16 cellular contexts compared by ENCODE assay signal in genomic region chr11:57562596-57562995, GRCh38. TPM values are rescaled to one million over a fixed set of nuclear protein-coding genes. Genes with fewer than 3 reads are reported as not detected.
A peak's percentile ranks its signal among the peaks of the same experiment; 100 is the strongest.
DNase-seq lines count a peak whose midpoint lies in the region; FAIRE-seq and TF ChIP-seq lines count a peak whose summit lies in the region.
"Had no signal": no experiment of that assay in that cellular context is flagged by ENCODE, and none has a peak within 500 bp of the region (broad histone marks: within the 10 kb centered on the region; RNA-seq: fewer than 3 reads in every experiment).

No MANE protein-coding gene starts in this region.

- peaks cover 2% of the 10 kb centered on the region for H3K9me3 Mint-ChIP-seq in glutamatergic neuron (ENCODE audit: unreplicated experiment)

- TF ChIP-seq EP300 in esophagus muscularis mucosa (IDR thresholded peaks at IDR 0.05): no peak

- H3K27me3 ChIP-seq in WERI-Rb-1 (ENCODE audit: insufficient read depth, low read depth, severe bottlenecking): peaks cover 5% of the 10 kb centered on the region
- no peaks in the 10 kb centered on the region for H3K27me3 ChIP-seq in esophagus muscularis mucosa
- H3K27me3 ChIP-seq: dorsolateral prefrontal cortex, transverse colon had no signal

- TF ChIP-seq CTCF in D721Med (IDR thresholded peaks at IDR 0.05; ENCODE audit: insufficient read depth, missing control alignments) (peak; percentile 59), WERI-Rb-1 (IDR thresholded peaks at IDR 0.05; ENCODE audit: low read depth, low read length) (peak; percentile 49; the same call in 1 of the 2 replicates), glutamatergic neuron (IDR thresholded peaks at IDR 0.05; ENCODE audit: partially characterized antibody, unreplicated experiment) (no peak), esophagus muscularis mucosa (IDR thresholded peaks at IDR 0.05) (no peak)

- peaks cover 20% of the 10 kb centered on the region for H3K4me1 Mint-ChIP-seq in glutamatergic neuron (ENCODE audit: low read depth, unreplicated experiment)

- peak overlapping the region; percentile 4 for H3K27ac Mint-ChIP-seq in glutamatergic neuron (ENCODE audit: unreplicated experiment)

- peaks cover 12 to 29% (median 24%) of the 10 kb centered on the region in 4 donors for H3K4me1 ChIP-seq in esophagus muscularis mucosa

- H3K9me3 ChIP-seq in WERI-Rb-1 (ENCODE audit: severe bottlenecking) (no peaks in the 10 kb centered on the region), esophagus muscularis mucosa (no peaks in the 10 kb centered on the region)
- H3K9me3 ChIP-seq: transverse colon had no signal

- TF ChIP-seq POLR2A in esophagus muscularis mucosa (IDR thresholded peaks at IDR 0.05; ENCODE audit: low read depth): no peak

- DNase-seq in NCI-H1092 treated with DMSO at 0.1 percent for 48 hours (lab: John Stamatoyannopoulos, UW) (peak; percentile 3), NCI-H1092 (lab: John Stamatoyannopoulos, UW) (no peak), D721Med (ENCODE audit: insufficient read length, low spot score) (no peak), WERI-Rb-1 (no peak), glutamatergic neuron (no peak), DMS79 (lab: John Stamatoyannopoulos, UW) (no peak), NCI-H1930 (lab: John Stamatoyannopoulos, UW) (no peak), esophagus muscularis mucosa (ENCODE audit: extremely low spot score) (no peak)
- DNase-seq: 8988T, aorta, dorsolateral prefrontal cortex, NCI-H1105, transverse colon had no signal

- peaks cover 10% of the 10 kb centered on the region for H3K36me3 Mint-ChIP-seq in glutamatergic neuron (ENCODE audit: unreplicated experiment)

- H3K27me3 Mint-ChIP-seq in glutamatergic neuron (ENCODE audit: unreplicated experiment): peaks cover 2% of the 10 kb centered on the region

- 81% methylated on average over 4 of the region's 4 CpGs for WGBS in esophagus muscularis mucosa

- H3K4me3 Mint-ChIP-seq in glutamatergic neuron (ENCODE audit: unreplicated experiment): peak overlapping the region; percentile 22

- H3K36me3 ChIP-seq in WERI-Rb-1 (no peaks in the 10 kb centered on the region), esophagus muscularis mucosa (peaks cover 13 to 31% (median 21%) of the 10 kb centered on the region in 4 donors)

- no peak overlapping the region for H3K4me3 ChIP-seq in WERI-Rb-1 (ENCODE audit: low read depth, low read length)
- no peak overlapping the region for H3K4me3 ChIP-seq in esophagus muscularis mucosa
- H3K4me3 ChIP-seq: dorsolateral prefrontal cortex, transverse colon had no signal

- no peak for FAIRE-seq in D721Med (lab: Jason Lieb, UNC)

- intact Hi-C loops in esophagus muscularis mucosa (cut with DNase I): loop anchor here (10.0 kb wide), 1 partner anchor 232 kb away; no protein-coding TSS in a partner anchor

- H3K27ac ChIP-seq in WERI-Rb-1 (no peak overlapping the region), esophagus muscularis mucosa (replicated peaks in 1 of 4) (no peak overlapping the region)
- H3K27ac ChIP-seq: dorsolateral prefrontal cortex, transverse colon had no signal

RNA-seq across cellular contexts. Expression of gene UBE2L6, which starts 4.9 kb away (rescaled TPM):
- total RNA-seq in glutamatergic neuron (ENCODE audit: unreplicated experiment) (199 TPM), esophagus muscularis mucosa (10 to 100 TPM; 15.8 to 40.3 (median 32.8) TPM)

RNA-seq across cellular contexts. Expression of gene SMTNL1, which starts 25.2 kb away (rescaled TPM):
- total RNA-seq in glutamatergic neuron (ENCODE audit: unreplicated experiment) (not detected), esophagus muscularis mucosa (not detected)
- total RNA-seq: aorta, fibroblast of villous mesenchyme, NCI-H460, pulmonary artery endothelial cell, transverse colon had no signal

RNA-seq across cellular contexts. Expression of gene TIMM10, which starts 32.0 kb away (rescaled TPM):
- total RNA-seq in glutamatergic neuron (ENCODE audit: unreplicated experiment) (51.2 TPM), esophagus muscularis mucosa (10 to 100 TPM; 41.9 to 49.1 (median 43.1) TPM)

RNA-seq across cellular contexts. Expression of gene SERPING1, which starts 34.9 kb away (rescaled TPM):
- total RNA-seq in glutamatergic neuron (ENCODE audit: unreplicated experiment): 46.1 TPM
- 100 to 1,000 TPM; 290 to 585 (median 569) TPM for total RNA-seq in esophagus muscularis mucosa
- total RNA-seq: NCI-H460, pulmonary artery endothelial cell had no signal

RNA-seq across cellular contexts. Expression of gene SLC43A1, which starts 47.1 kb away (rescaled TPM):
- 5.2 TPM for total RNA-seq in glutamatergic neuron (ENCODE audit: unreplicated experiment)
- 10 to 100 TPM; 17.7 to 33.2 (median 23.5) TPM for total RNA-seq in esophagus muscularis mucosa

Comparison
In these comparisons a context has a peak if more than half of its experiments do, and no peak if none do; other contexts are left out.
1. CTCF ChIP-seq: peak in D721Med (single experiment) and WERI-Rb-1 (single experiment); none in glutamatergic neuron (single experiment) and esophagus muscularis mucosa (0 of 3).